Comparison of ENCODE assay signal across 8 cellular contexts in genomic region chr16:90019201-90019542, GRCh38.
DNase-seq lines count a peak whose midpoint lies in the region; ATAC-seq and TF ChIP-seq lines count a peak whose summit lies in the region.

Gene DBNDD1 (minus strand): TSS chr16:90019456. CDS start chr16:90019341, 115 bp downstream.

- H3K4me3 Mint-ChIP-seq in effector memory CD8-positive, alpha-beta T cell = peak within 1 kb of the TSS; percentile 78 to 80
- H3K4me3 Mint-ChIP-seq in nephron progenitor cell = peak within 1 kb of the TSS; percentile 88

- H3K27me3 ChIP-seq in BLaER1 (peaks cover 45% of the 10 kb centered on the region), NT2/D1 (ENCODE audit: insufficient read depth, insufficient read length) (peaks cover 5% of the 10 kb centered on the region)

- H3K9me3 ChIP-seq in BLaER1 = no peaks in the 10 kb centered on the region
- H3K9me3 ChIP-seq in NT2/D1 (ENCODE audit: insufficient read depth, low read length) = no peaks in the 10 kb centered on the region

- peak within 1 kb of the TSS; percentile 97 for H3K4me2 ChIP-seq in BLaER1

- peak within 1 kb of the TSS; percentile 67; the same call in 1 of the 2 replicates for H3K9ac ChIP-seq in BLaER1
- peak within 1 kb of the TSS; percentile 91 for H3K9ac ChIP-seq in NT2/D1 (ENCODE audit: insufficient read length, low read depth)

- no peaks in the 10 kb centered on the region for H3K9me3 Mint-ChIP-seq in effector memory CD8-positive, alpha-beta T cell
- H3K9me3 Mint-ChIP-seq in nephron progenitor cell = no peaks in the 10 kb centered on the region

- H3K4me3 ChIP-seq in BLaER1 (peak within 1 kb of the TSS; percentile 73), NT2/D1 (ENCODE audit: insufficient read length, low read depth) (peak within 1 kb of the TSS; percentile 74)

- peaks cover 11 to 13% of the 10 kb centered on the region in 2 donors for H3K4me1 Mint-ChIP-seq in effector memory CD8-positive, alpha-beta T cell (ENCODE audit: low read depth in 2 of 2)
- peaks cover 30% of the 10 kb centered on the region for H3K4me1 Mint-ChIP-seq in nephron progenitor cell

- peaks cover 50% of the 10 kb centered on the region for H3K4me1 ChIP-seq in BLaER1
- peaks cover 10% of the 10 kb centered on the region for H3K4me1 ChIP-seq in NT2/D1 (ENCODE audit: insufficient read depth, insufficient read length)

- DNase-seq in NT2/D1 (ENCODE audit: low read depth, low spot score) (no peak), nephron progenitor cell (no peak), cerebellar cortex (ENCODE audit: low spot score) (no peak), epidermal melanocyte (ENCODE audit: insufficient read length, low spot score) (no peak), NCI-H2081 treated with DMSO at 0.1 percent for 48 hours (lab: John Stamatoyannopoulos, UW) (no peak), dedifferentiated amniotic fluid mesenchymal stem cell (ENCODE audit: extremely low spot score) (no peak)
- DNase-seq in effector memory CD8-positive, alpha-beta T cell = no peak

- H3K36me3 ChIP-seq in BLaER1 (no peaks in the 10 kb centered on the region), NT2/D1 (ENCODE audit: insufficient read depth, insufficient read length, low read length) (peaks cover 5% of the 10 kb centered on the region)

- no peaks in the 10 kb centered on the region for H3K36me3 Mint-ChIP-seq in effector memory CD8-positive, alpha-beta T cell (ENCODE audit: insufficient read depth)
- H3K36me3 Mint-ChIP-seq in nephron progenitor cell (ENCODE audit: low read depth) = no peaks in the 10 kb centered on the region

- H3K27ac Mint-ChIP-seq in effector memory CD8-positive, alpha-beta T cell = no peak within 1 kb of the TSS
- H3K27ac Mint-ChIP-seq in nephron progenitor cell = no peak within 1 kb of the TSS

- ATAC-seq in effector memory CD8-positive, alpha-beta T cell (replicated peaks) = no peak

- peak within 1 kb of the TSS; percentile 49; the same call in 1 of the 2 replicates for H3K27ac ChIP-seq in BLaER1

- no peak for TF ChIP-seq CTCF in nephron progenitor cell (IDR thresholded peaks at IDR 0.05)

- peaks cover 25% of the 10 kb centered on the region for H4K20me1 ChIP-seq in BLaER1

- H3K27me3 Mint-ChIP-seq in effector memory CD8-positive, alpha-beta T cell = peaks cover 7 to 34% of the 10 kb centered on the region in 2 donors
- H3K27me3 Mint-ChIP-seq in nephron progenitor cell (ENCODE audit: low read depth, poor library complexity) = peaks cover 44% of the 10 kb centered on the region
